ENCODE assay signal across 8 cellular contexts in the genomic region with DNA sequence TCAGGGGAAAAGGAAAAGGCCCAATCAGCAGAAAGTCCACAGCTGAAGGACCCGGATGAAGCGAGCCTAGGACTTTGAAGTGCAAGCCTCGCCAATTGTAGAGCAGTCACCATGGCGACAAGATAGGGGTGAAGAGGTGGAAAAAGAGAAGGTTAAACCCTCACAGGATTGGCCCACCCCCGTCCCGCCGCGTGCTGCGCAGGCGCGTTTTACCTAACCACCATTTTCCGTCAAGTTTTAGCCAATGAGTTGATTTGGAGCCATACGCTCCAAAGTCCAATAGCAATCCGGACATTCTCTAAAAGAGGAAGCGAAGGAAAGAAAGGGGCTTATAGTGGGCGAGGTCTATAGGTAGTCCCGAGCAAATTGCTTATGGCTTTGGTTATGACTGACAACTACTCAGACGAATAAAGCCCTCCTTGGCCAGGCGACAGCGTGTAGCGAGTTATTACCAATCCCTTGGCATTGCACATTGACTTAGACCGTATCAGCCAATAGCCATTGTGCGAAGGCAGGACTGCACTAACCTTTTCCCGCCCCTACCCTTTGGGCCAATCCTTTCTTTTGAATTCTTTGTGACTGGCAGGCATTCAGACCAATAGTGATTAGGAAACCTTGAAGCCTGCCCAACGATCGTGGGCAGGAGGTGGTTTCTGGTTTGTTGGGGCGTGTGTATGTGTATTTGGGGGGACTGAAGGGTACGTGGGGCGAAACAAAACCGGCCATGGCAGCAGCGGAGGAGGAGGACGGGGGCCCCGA. TPM values are rescaled to one million over a fixed set of nuclear protein-coding genes. Genes with fewer than 3 reads are reported as not detected.
DNase-seq lines count a peak whose midpoint lies in the region; ATAC-seq, FAIRE-seq and TF ChIP-seq lines count a peak whose summit lies in the region.

A gene with protein sequence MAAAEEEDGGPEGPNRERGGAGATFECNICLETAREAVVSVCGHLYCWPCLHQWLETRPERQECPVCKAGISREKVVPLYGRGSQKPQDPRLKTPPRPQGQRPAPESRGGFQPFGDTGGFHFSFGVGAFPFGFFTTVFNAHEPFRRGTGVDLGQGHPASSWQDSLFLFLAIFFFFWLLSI (plus strand): TSS at position 618 of the 759 bp plus-strand sequence. CDS start 107 bp downstream, at position 725.

- H4K20me1 ChIP-seq in mammary epithelial cell (ENCODE audit: insufficient read depth, low read length): no peaks in the 10 kb centered on the region

- in situ Hi-C loops in mammary epithelial cell (cut with MboI; ENCODE audit: low sequenced_read_pairs in 2 of 2): no loop called here

- H3K36me3 ChIP-seq in A673 (ENCODE audit: insufficient read depth, low read length, poor library complexity, severe bottlenecking) (peaks cover 13% of the 10 kb centered on the region), WERI-Rb-1 (peaks cover 34% of the 10 kb centered on the region), mammary epithelial cell (ENCODE audit: insufficient read depth, low read length) (no peaks in the 10 kb centered on the region), iPS-20b (ENCODE audit: insufficient read depth, low read depth, low read length) (peaks cover 45% of the 10 kb centered on the region), small intestine (ENCODE audit: control insufficient read depth in 2 of 2, insufficient read depth in 2 of 2, low read length in 2 of 2) (peaks cover 0 to 6% of the 10 kb centered on the region in 2 donors)

- peak; percentile 77 for FAIRE-seq in small intestine (lab: Jason Lieb, UNC)

- WGBS in mammary epithelial cell (ENCODE audit: low coverage, missing lambda C conversion rate): 3% methylated on average over 29 of the region's 33 CpGs
- 0 to 1% (median 0%) methylated on average over 33 of the region's 33 CpGs for WGBS in small intestine, 3 donors

- H3K9me3 ChIP-seq in A673 (ENCODE audit: low read depth, low read length, poor library complexity, severe bottlenecking) (no peaks in the 10 kb centered on the region), WERI-Rb-1 (ENCODE audit: severe bottlenecking) (no peaks in the 10 kb centered on the region), mammary epithelial cell (replicated peaks; ENCODE audit: insufficient read depth, low read length) (no peaks in the 10 kb centered on the region), iPS-20b (ENCODE audit: insufficient read depth, low read depth, low read length) (no peaks in the 10 kb centered on the region), small intestine (ENCODE audit: control insufficient read depth, low read depth) (no peaks in the 10 kb centered on the region)

- ATAC-seq in GM18868 (IDR thresholded peaks at IDR 0.05; ENCODE audit: unreplicated experiment) (peak; percentile 77), HG03135 (IDR thresholded peaks at IDR 0.05; ENCODE audit: unreplicated experiment) (peak; percentile 76)

- BruUV-seq in A673 (replicated peaks; lab: Mats Ljungman, UMichigan) (no TSS peak), mammary epithelial cell (replicated peaks; lab: Mats Ljungman, UMichigan) (no TSS peak)

- dilution Hi-C loops in mammary epithelial cell (cut with HindIII; ENCODE audit: low sequenced_read_pairs): loop anchor here (5.0 kb wide), 1 partner anchor 51 kb away; a partner anchor contains a TSS

- H3K27ac ChIP-seq in A673 (ENCODE audit: low read depth, low read length, poor library complexity, severe bottlenecking): peak within 1 kb of the TSS; percentile 97
- H3K27ac ChIP-seq in WERI-Rb-1: peak within 1 kb of the TSS; percentile 96
- H3K27ac ChIP-seq in mammary epithelial cell (ENCODE audit: insufficient read depth, low read depth, low read length): peak within 1 kb of the TSS; percentile 94
- H3K27ac ChIP-seq in iPS-20b (ENCODE audit: low read length): peak within 1 kb of the TSS; percentile 98
- peak within 1 kb of the TSS; percentile 92 to 95 for H3K27ac ChIP-seq in small intestine (ENCODE audit: low read depth in 1 of 2, low read length in 1 of 2)

- intact Hi-C loops in A673 (cut with micrococcal nuclease; ENCODE audit: unreplicated experiment) (no loop called here), mammary epithelial cell (cut with micrococcal nuclease) (loop anchor here (1.0 kb wide), 4 partner anchors 12 to 48 kb away; a partner anchor contains a TSS)

- H3K27me3 ChIP-seq in A673 (replicated peaks; ENCODE audit: insufficient read depth, low read depth, low read length, poor library complexity): no peaks in the 10 kb centered on the region
- H3K27me3 ChIP-seq in WERI-Rb-1 (ENCODE audit: insufficient read depth, low read depth, severe bottlenecking): no peaks in the 10 kb centered on the region
- H3K27me3 ChIP-seq in mammary epithelial cell (ENCODE audit: insufficient read depth, low read length): no peaks in the 10 kb centered on the region
- H3K27me3 ChIP-seq in iPS-20b (ENCODE audit: insufficient read depth, low read length): no peaks in the 10 kb centered on the region
- H3K27me3 ChIP-seq in small intestine (ENCODE audit: control insufficient read depth in 2 of 2, insufficient read depth in 2 of 2, low read length in 2 of 2): no peaks in the 10 kb centered on the region

- peak within 1 kb of the TSS; percentile 82 for H3K4me2 ChIP-seq in mammary epithelial cell (ENCODE audit: insufficient read depth, low read depth, low read length)

- CTCF ChIA-PET in A673 (lab: Charles Lee): interaction anchor here (1.0 kb wide), 1 partner anchor 18 kb away, joined by 3 read pairs; no protein-coding TSS in a partner anchor
- CTCF ChIA-PET in mammary epithelial cell (lab: Charles Lee; ENCODE audit: low non-redundant PET): interaction anchor here (0.6 kb wide), 1 partner anchor 17 kb away, joined by 3 read pairs; no protein-coding TSS in a partner anchor

- H3K4me1 ChIP-seq in A673 (ENCODE audit: insufficient read depth, low read length, poor library complexity, severe bottlenecking) (peaks cover 25% of the 10 kb centered on the region), mammary epithelial cell (ENCODE audit: insufficient read depth, low read length) (peaks cover 36% of the 10 kb centered on the region), iPS-20b (ENCODE audit: insufficient read depth, low read length) (peaks cover 13% of the 10 kb centered on the region), small intestine (ENCODE audit: control insufficient read depth in 2 of 2, insufficient read depth in 1 of 2, low read depth in 1 of 2, low read length in 1 of 2) (peaks cover 0 to 12% of the 10 kb centered on the region in 2 donors)

- POLR2A ChIA-PET in A673 (lab: Charles Lee; ENCODE audit: low non-redundant PET): interaction anchor here (0.9 kb wide), 1 partner anchor 14 kb away, joined by 5 read pairs; no protein-coding TSS in a partner anchor

- TF ChIP-seq CTCF in A673 (conservative IDR thresholded peaks at IDR 0.05; ENCODE audit: low read depth, low read length) (no peak), WERI-Rb-1 (IDR thresholded peaks at IDR 0.05; ENCODE audit: low read depth, low read length) (no peak), mammary epithelial cell (conservative IDR thresholded peaks at IDR 0.05 in 1 of 2, IDR thresholded peaks at IDR 0.05 in 1 of 2; ENCODE audit: extremely low read depth in 1 of 2, insufficient read depth in 1 of 2, low read depth in 1 of 2, low read length in 2 of 2) (no peak)

- DNase-seq in A673 (ENCODE audit: low spot score) (peak; percentile 100), NCI-H2196 treated with DMSO at 0.1 percent for 48 hours (lab: John Stamatoyannopoulos, UW; ENCODE audit: unreplicated experiment) (peak; percentile 99), WERI-Rb-1 (peak; percentile 100), mammary epithelial cell (peak; percentile 100), small intestine (peak; percentile 100)

- H3K4me3 ChIP-seq in A673 (ENCODE audit: low read depth, low read length, poor library complexity, severe bottlenecking) (peak within 1 kb of the TSS; percentile 97), WERI-Rb-1 (ENCODE audit: low read depth, low read length) (peak within 1 kb of the TSS; percentile 85), mammary epithelial cell (replicated peaks in 1 of 3; ENCODE audit: insufficient read depth in 1 of 3, low read depth in 2 of 3, low read length in 3 of 3) (peak within 1 kb of the TSS; percentile 52 to 94 (median 69)), iPS-20b (ENCODE audit: low read length) (peak within 1 kb of the TSS; percentile 88), small intestine (ENCODE audit: low read depth in 1 of 2, low read length in 2 of 2) (peak within 1 kb of the TSS; percentile 16 to 79)

- peaks cover 37% of the 10 kb centered on the region for H3K79me2 ChIP-seq in mammary epithelial cell (ENCODE audit: insufficient read depth, low read length)

- peak within 1 kb of the TSS; percentile 76 for H2AFZ ChIP-seq in mammary epithelial cell (ENCODE audit: low read depth, low read length)

- peak within 1 kb of the TSS; percentile 88 for H3K9ac ChIP-seq in mammary epithelial cell (ENCODE audit: insufficient read depth, low read length)
- peak within 1 kb of the TSS; percentile 93 for H3K9ac ChIP-seq in iPS-20b (ENCODE audit: low read depth, low read length)

RNA-seq across cellular contexts. Expression of the gene that starts here (rescaled TPM):
- total RNA-seq in A673 (2021) (62.9 and 67.0 TPM in 2 replicates), mammary epithelial cell (10 to 100 TPM; 28.4 to 28.7 TPM)
- polyA plus RNA-seq in mammary epithelial cell (65.3 TPM), small intestine (100 to 1,000 TPM; 114 to 232 (median 209) TPM)
- polyA minus RNA-seq in mammary epithelial cell: 47.0 TPM

Comparison
In these comparisons a context has a peak if more than half of its experiments do, and no peak if none do; other contexts are left out.
1. Peak in every context shown above with its lines: DNase-seq, ATAC-seq, H3K4me3 ChIP-seq and H3K27ac ChIP-seq.